1 cellular context compared by ENCODE assay signal in the genomic region with DNA sequence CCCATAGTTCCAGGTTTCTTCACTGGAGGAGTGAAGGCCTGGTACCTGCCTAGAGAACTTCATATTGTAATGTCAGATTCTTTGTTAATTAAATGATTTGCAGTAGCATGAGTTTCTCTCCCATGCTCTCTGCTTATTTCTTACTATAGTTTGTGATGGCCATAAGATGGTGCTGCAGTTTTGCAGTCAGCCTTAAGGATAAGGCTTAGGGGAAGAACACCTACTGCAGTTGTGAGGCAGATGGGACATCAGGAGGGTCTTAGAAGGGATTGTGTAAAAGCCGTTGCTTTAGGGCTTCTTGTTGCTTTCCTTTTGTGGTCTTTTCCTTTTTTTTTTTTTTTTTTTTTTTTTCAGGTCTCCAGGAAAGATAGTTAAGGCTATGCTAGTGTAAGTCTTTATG.
TF ChIP-seq lines count a peak whose summit lies in the region.

No MANE protein-coding gene starts in this region.

TF ChIP-seq in H1, 55 proteins besides CTCF, POLR2A, EP300 and RAD21 (continued from another document):
- TF ChIP-seq RXRA (IDR thresholded peaks at IDR 0.05; ENCODE audit: insufficient read depth, low read depth, low read length) (no peak), NANOG (IDR thresholded peaks at IDR 0.05; ENCODE audit: insufficient read depth, low read depth, low read length, poor library complexity, severe bottlenecking) (no peak)
